In genomic region chr9:34612788-34613390, GRCh38 we compare ENCODE assay signal across 8 cellular contexts. TPM values are rescaled to one million over a fixed set of nuclear protein-coding genes. Genes with fewer than 3 reads are reported as not detected.
A peak's percentile ranks its signal among the peaks of the same experiment; 100 is the strongest.
DNase-seq lines count a peak whose midpoint lies in the region; ATAC-seq and TF ChIP-seq lines count a peak whose summit lies in the region.

No MANE protein-coding gene starts in this region.

- peak overlapping the region; percentile 67 for H3K4me3 ChIP-seq in AG04450 (ENCODE audit: low read depth, low read length)

- intact Hi-C loops in left ventricle myocardium superior (cut with micrococcal nuclease) = no loop called here
- intact Hi-C loops in posterior vena cava (cut with DNase I) = loop anchor here in 1 of 2 donors (5.0 kb wide), 1 partner anchor 276 kb away; no protein-coding TSS in a partner anchor

- no peaks in the 10 kb centered on the region; the same call in 1 of the 2 replicates for H3K9me3 ChIP-seq in AG04450 (ENCODE audit: control insufficient read depth, insufficient read depth, low read length)

- H3K27me3 ChIP-seq in AG04450 (ENCODE audit: control insufficient read depth, insufficient read depth, low read length) = no peaks in the 10 kb centered on the region

- ATAC-seq in GM18909 (IDR thresholded peaks at IDR 0.05; ENCODE audit: poor library complexity, unreplicated experiment) (peak; percentile 43), left ventricle myocardium superior (peak; percentile 71), HG02970 (IDR thresholded peaks at IDR 0.05; ENCODE audit: low FRiP score, unreplicated experiment) (no peak)

- DNase-seq in AG04450 (ENCODE audit: low read depth, low spot score) = no peak
- DNase-seq in NCI-H1048 (lab: John Stamatoyannopoulos, UW) = peak; percentile 62
- peak; percentile 60 for DNase-seq in T follicular helper cell (ENCODE audit: low read depth)
- peak; percentile 36 for DNase-seq in amniotic stem cell (lab: John Stamatoyannopoulos, UW)
- DNase-seq in left ventricle myocardium superior = peak; percentile 74
- peak; percentile 91 for DNase-seq in posterior vena cava (ENCODE audit: low spot score)

- CTCF ChIA-PET in AG04450 (lab: Charles Lee) = interaction anchor here (0.6 to 7.6 kb wide), 10 partner anchors 10 to 1741 kb away, joined by 3 to 111 read pairs (median 4); no protein-coding TSS in a partner anchor

- TF ChIP-seq CTCF in AG04450 (IDR thresholded peaks at IDR 0.05; ENCODE audit: low read depth, low read length) = peak; percentile 91

- POLR2A ChIA-PET in AG04450 (lab: Yijun Ruan, JAX) = interaction anchor here (0.7 to 0.9 kb wide), 3 partner anchors 8 to 90 kb away, joined by 3 read pairs; partner anchors contain the start of genes DCTN3 and SIGMAR1

- peak overlapping the region; percentile 47 for H3K27ac ChIP-seq in AG04450 (ENCODE audit: low read depth, low read length)

RNA-seq across cellular contexts. Expression of gene RPP25L, which starts 1.0 kb away (rescaled TPM):
- 19.4 and 25.4 TPM in 2 replicates for polyA plus RNA-seq in AG04450 (2011; rRNA removed)
- polyA minus RNA-seq in AG04450 (2011; rRNA and poly(A)+ RNA removed) = 8.6 and 15.6 TPM in 2 replicates
- total RNA-seq in left ventricle myocardium superior (40.8 TPM), posterior vena cava (10 to 100 TPM in 1 of 2 donors, 1 to 10 TPM in 1; 5.1 to 10.8 TPM)

RNA-seq across cellular contexts. Expression of gene DCTN3, which starts 7.4 kb away (rescaled TPM):
- polyA plus RNA-seq in AG04450 (2011; rRNA removed) = 97.6 and 103 TPM in 2 replicates
- 52.7 and 58.4 TPM in 2 replicates for polyA minus RNA-seq in AG04450 (2011; rRNA and poly(A)+ RNA removed)
- total RNA-seq in left ventricle myocardium superior (139 TPM), posterior vena cava (10 to 100 TPM; 73.8 to 77.0 TPM)

RNA-seq across cellular contexts. Expression of gene ARID3C, which starts 16.0 kb away (rescaled TPM):
- polyA plus RNA-seq in AG04450 (2011; rRNA removed) = not detected in 2 replicates
- polyA minus RNA-seq in AG04450 (2011; rRNA and poly(A)+ RNA removed) = not detected in 2 replicates
- total RNA-seq in left ventricle myocardium superior = not detected
- total RNA-seq in posterior vena cava = not detected

RNA-seq across cellular contexts. Expression of gene CNTFR, which starts 23.4 kb away (rescaled TPM):
- not detected in 2 replicates for polyA plus RNA-seq in AG04450 (2011; rRNA removed)
- polyA minus RNA-seq in AG04450 (2011; rRNA and poly(A)+ RNA removed) = not detected in 2 replicates
- 3.3 TPM for total RNA-seq in left ventricle myocardium superior
- total RNA-seq in posterior vena cava = 10 to 100 TPM in 1 of 2 donors, 1 to 10 TPM in 1; 7.0 to 15.5 TPM

RNA-seq across cellular contexts. Expression of gene SIGMAR1, which starts 24.7 kb away (rescaled TPM):
- polyA plus RNA-seq in AG04450 (2011; rRNA removed) = 38.9 and 56.9 TPM in 2 replicates
- 22.9 and 26.7 TPM in 2 replicates for polyA minus RNA-seq in AG04450 (2011; rRNA and poly(A)+ RNA removed)
- total RNA-seq in left ventricle myocardium superior (23.1 TPM), posterior vena cava (10 to 100 TPM; 38.1 to 48.5 TPM)
